Comparison of ENCODE assay signal across 19 cellular contexts in the genomic region with DNA sequence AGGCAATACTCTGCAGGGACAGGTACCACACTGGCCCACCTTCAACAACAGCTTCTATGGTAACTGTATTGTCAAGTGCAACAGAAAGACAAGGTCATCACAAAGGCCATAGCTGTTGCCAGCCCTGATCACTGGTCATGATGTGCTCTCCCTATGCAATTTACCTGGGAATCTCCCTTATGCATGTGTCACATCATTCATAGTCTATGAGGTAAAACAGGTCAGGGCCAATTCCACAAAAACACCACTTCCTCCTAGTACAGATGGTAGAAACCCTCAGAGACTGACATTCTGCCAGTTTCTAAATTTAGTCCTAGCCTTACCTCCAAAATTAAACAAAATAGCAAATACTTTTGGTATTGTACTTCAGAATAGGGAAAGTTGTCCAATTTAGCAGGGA.
A peak's percentile ranks its signal among the peaks of the same experiment; 100 is the strongest.
DNase-seq lines count a peak whose midpoint lies in the region; ATAC-seq and TF ChIP-seq lines count a peak whose summit lies in the region.
"Had no signal": no experiment of that assay in that cellular context is flagged by ENCODE, and none has a peak within 500 bp of the region (broad histone marks: within the 10 kb centered on the region; RNA-seq: fewer than 3 reads in every experiment).

No MANE protein-coding gene starts in this region.

- no peak overlapping the region for H3K27ac ChIP-seq in naive thymus-derived CD4-positive, alpha-beta T cell (ENCODE audit: low read depth, low read length)
- H3K27ac ChIP-seq: parathyroid adenoma had no signal

- no peaks in the 10 kb centered on the region for H3K27me3 ChIP-seq in naive thymus-derived CD4-positive, alpha-beta T cell (ENCODE audit: control insufficient read depth in 2 of 2, insufficient read depth in 2 of 2, low read length in 2 of 2)
- H3K27me3 ChIP-seq: upper lobe of right lung had no signal

- DNase-seq in RPMI8226 (peak; percentile 41), epithelial cell of esophagus (ENCODE audit: low read depth) (peak; percentile 72), cardiac septum (ENCODE audit: low spot score) (no peak)
- DNase-seq in naive thymus-derived CD4-positive, alpha-beta T cell: no peak
- no peak for DNase-seq in activated T-cell treated with anti-CD3 and anti-CD28 coated beads, Interleukin-2, amount 50 U/mL, for 48 hours
- no peak for DNase-seq in T-helper 2 cell treated with Interferon-gamma antibody and Interleukin-4, amounts not matched to agents 5 μg/mL and 100 μg/mL, for 36 hours (ENCODE audit: low spot score)
- DNase-seq: activated CD4-positive, alpha-beta T cell treated with anti-CD3 and anti-CD28 coated beads for 1 hour; Caco-2; effector CD8-positive, alpha-beta T cell; H7; naive thymus-derived CD8-positive, alpha-beta T cell; NCI-H1694; NCI-H226; NK-92 treated with Interleukin-12 subunit alpha and Interleukin-12 subunit beta, amount 100 ng/mL, for 24 hours; stimulated activated CD4-positive, alpha-beta T cell treated with anti-CD3 and anti-CD28 coated beads, Interleukin-2, amount 100 ng/mL, for 24 hours; upper lobe of right lung had no signal

- CTCF ChIA-PET in naive thymus-derived CD4-positive, alpha-beta T cell (lab: Charles Lee): no interaction called here

- H3K9me3 Mint-ChIP-seq in naive thymus-derived CD4-positive, alpha-beta T cell: no peaks in the 10 kb centered on the region
- no peaks in the 10 kb centered on the region for H3K9me3 Mint-ChIP-seq in T-helper 2 cell treated with Interferon-gamma antibody and Interleukin-4, amounts not matched to agents 5 μg/mL and 100 μg/mL, for 36 hours
- H3K9me3 Mint-ChIP-seq: naive thymus-derived CD8-positive, alpha-beta T cell had no signal

- POLR2A ChIA-PET in naive thymus-derived CD4-positive, alpha-beta T cell (lab: Charles Lee): interaction anchor here (0.6 kb wide), 1 partner anchor 296 kb away, joined by 6 read pairs; no protein-coding TSS in a partner anchor

- peaks cover 0 to 24% (median 4%) of the 10 kb centered on the region in 5 donors for H3K27me3 Mint-ChIP-seq in naive thymus-derived CD4-positive, alpha-beta T cell
- H3K27me3 Mint-ChIP-seq in T-helper 2 cell treated with Interferon-gamma antibody and Interleukin-4, amounts not matched to agents 5 μg/mL and 100 μg/mL, for 36 hours (ENCODE audit: low read depth): peaks cover 29% of the 10 kb centered on the region
- H3K27me3 Mint-ChIP-seq: naive thymus-derived CD8-positive, alpha-beta T cell had no signal

- no peak for TF ChIP-seq CTCF in epithelial cell of esophagus (IDR thresholded peaks at IDR 0.05; ENCODE audit: insufficient read depth, low read depth, low read length, missing control alignments)

- H3K36me3 ChIP-seq in naive thymus-derived CD4-positive, alpha-beta T cell (ENCODE audit: control insufficient read depth in 2 of 3, insufficient read depth in 3 of 3, low read length in 3 of 3): no peaks in the 10 kb centered on the region
- H3K36me3 ChIP-seq: upper lobe of right lung had no signal

- no peaks in the 10 kb centered on the region for H3K9me3 ChIP-seq in naive thymus-derived CD4-positive, alpha-beta T cell (ENCODE audit: control insufficient read depth in 2 of 3, low read length in 3 of 3)
- H3K9me3 ChIP-seq: Caco-2, upper lobe of right lung had no signal

- no peak overlapping the region for H3K4me3 Mint-ChIP-seq in naive thymus-derived CD4-positive, alpha-beta T cell
- no peak overlapping the region for H3K4me3 Mint-ChIP-seq in T-helper 2 cell treated with Interferon-gamma antibody and Interleukin-4, amounts not matched to agents 5 μg/mL and 100 μg/mL, for 36 hours
- H3K4me3 Mint-ChIP-seq: naive thymus-derived CD8-positive, alpha-beta T cell had no signal

- peaks cover 0 to 7% (median 4%) of the 10 kb centered on the region in 7 donors for H3K4me1 Mint-ChIP-seq in naive thymus-derived CD4-positive, alpha-beta T cell
- peaks cover 2% of the 10 kb centered on the region for H3K4me1 Mint-ChIP-seq in T-helper 2 cell treated with Interferon-gamma antibody and Interleukin-4, amounts not matched to agents 5 μg/mL and 100 μg/mL, for 36 hours (ENCODE audit: low read depth)

- intact Hi-C loops in naive thymus-derived CD4-positive, alpha-beta T cell (cut with micrococcal nuclease): no loop called here
- intact Hi-C loops in cardiac septum (cut with DNase I): no loop called here

- H3K4me3 ChIP-seq in epithelial cell of esophagus (ENCODE audit: low read length): no peak overlapping the region
- H3K4me3 ChIP-seq in naive thymus-derived CD4-positive, alpha-beta T cell (ENCODE audit: low read length): no peak overlapping the region
- H3K4me3 ChIP-seq: upper lobe of right lung had no signal

- no peaks in the 10 kb centered on the region for H3K4me1 ChIP-seq in naive thymus-derived CD4-positive, alpha-beta T cell (ENCODE audit: control insufficient read depth in 2 of 2, insufficient read depth in 2 of 2, low read length in 2 of 2)

- peak; percentile 51 for ATAC-seq in HG03432 (IDR thresholded peaks at IDR 0.05; ENCODE audit: unreplicated experiment)
- ATAC-seq in naive thymus-derived CD4-positive, alpha-beta T cell: peak; percentile 24
- ATAC-seq: naive thymus-derived CD8-positive, alpha-beta T cell; SK-N-SH treated with all-trans-retinoic acid at 6 μM for 48 hours; upper lobe of right lung had no signal

- H3K27ac Mint-ChIP-seq in naive thymus-derived CD4-positive, alpha-beta T cell: no peak overlapping the region
- no peak overlapping the region for H3K27ac Mint-ChIP-seq in T-helper 2 cell treated with Interferon-gamma antibody and Interleukin-4, amounts not matched to agents 5 μg/mL and 100 μg/mL, for 36 hours
- H3K27ac Mint-ChIP-seq: naive thymus-derived CD8-positive, alpha-beta T cell had no signal

- H3K36me3 Mint-ChIP-seq in naive thymus-derived CD4-positive, alpha-beta T cell: peaks cover 0 to 3% (median 0%) of the 10 kb centered on the region in 5 donors
- no peaks in the 10 kb centered on the region for H3K36me3 Mint-ChIP-seq in T-helper 2 cell treated with Interferon-gamma antibody and Interleukin-4, amounts not matched to agents 5 μg/mL and 100 μg/mL, for 36 hours (ENCODE audit: low read depth)
- H3K36me3 Mint-ChIP-seq: naive thymus-derived CD8-positive, alpha-beta T cell had no signal

Comparison
In these comparisons a context has a peak if more than half of its experiments do, and no peak if none do; other contexts are left out.
1. DNase-seq: peak in RPMI8226 (single experiment) and epithelial cell of esophagus (single experiment); none in naive thymus-derived CD4-positive, alpha-beta T cell (0 of 9), activated T-cell treated with anti-CD3 and anti-CD28 coated beads, Interleukin-2, amount 50 U/mL, for 48 hours (0 of 2), cardiac septum (single experiment) and T-helper 2 cell treated with Interferon-gamma antibody and Interleukin-4, amounts not matched to agents 5 μg/mL and 100 μg/mL, for 36 hours (single experiment).